In genomic region chr16:15640966-15641365, GRCh38 we compare ENCODE assay signal across 12 cellular contexts. TPM values are rescaled to one million over a fixed set of nuclear protein-coding genes. Genes with fewer than 3 reads are reported as not detected.
A peak's percentile ranks its signal among the peaks of the same experiment; 100 is the strongest.
DNase-seq lines count a peak whose midpoint lies in the region; ATAC-seq, FAIRE-seq and TF ChIP-seq lines count a peak whose summit lies in the region.
"Had no signal": no experiment of that assay in that cellular context is flagged by ENCODE, and none has a peak within 500 bp of the region (broad histone marks: within the 10 kb centered on the region; RNA-seq: fewer than 3 reads in every experiment).

No MANE protein-coding gene starts in this region.

- peak; percentile 16 for FAIRE-seq in GM12891 (lab: Jason Lieb, UNC)

- H4K20me1 ChIP-seq in BLaER1 treated with 17β-estradiol and CSF1 and Interleukin-3, amounts not matched to agents 10 nM and 100 nM: peaks cover 0 to 4% (median 0%) of the 10 kb centered on the region in 11 experiments; a peak in 1 of 22 replicates

- TF ChIP-seq POLR2A in GM12891 (IDR thresholded peaks at IDR 0.05; ENCODE audit: low read depth, low read length): no peak

- H3K4me3 ChIP-seq in BLaER1 treated with 17β-estradiol and CSF1 and Interleukin-3, amounts not matched to agents 10 nM and 100 nM: peak overlapping the region in 9 of 10 experiments; percentile 67 to 78 (median 73); a peak in 18 of 20 replicates
- H3K4me3 ChIP-seq in right cardiac atrium (ENCODE audit: low read length): no peak overlapping the region

- CTCF ChIA-PET in activated CD8-positive, alpha-beta T cell treated with anti-CD3 and anti-CD28 coated beads for 36 hours (lab: Charles Lee): interaction anchor here (0.7 to 3.1 kb wide), 2 partner anchors 44 to 214 kb away, joined by 3 to 11 read pairs; no protein-coding TSS in a partner anchor

- peak overlapping the region; percentile 98 for H3K27ac Mint-ChIP-seq in activated CD8-positive, alpha-beta T cell treated with anti-CD3 and anti-CD28 coated beads for 36 hours
- H3K27ac Mint-ChIP-seq in naive thymus-derived CD8-positive, alpha-beta T cell: peak overlapping the region; percentile 58 to 99 (median 96)
- H3K27ac Mint-ChIP-seq: WTC11 had no signal

- H3K36me3 Mint-ChIP-seq in activated CD8-positive, alpha-beta T cell treated with anti-CD3 and anti-CD28 coated beads for 36 hours (ENCODE audit: low read depth): peaks cover 39% of the 10 kb centered on the region
- peaks cover 16 to 38% (median 24%) of the 10 kb centered on the region in 3 donors for H3K36me3 Mint-ChIP-seq in naive thymus-derived CD8-positive, alpha-beta T cell

- TF ChIP-seq CTCF in activated CD8-positive, alpha-beta T cell treated with anti-CD3 and anti-CD28 coated beads for 36 hours (IDR thresholded peaks at IDR 0.05): no peak

- POLR2A ChIA-PET in activated CD8-positive, alpha-beta T cell treated with anti-CD3 and anti-CD28 coated beads for 36 hours (lab: Charles Lee): interaction anchor here (1.3 to 2.4 kb wide), 2 partner anchors 12 to 31 kb away, joined by 3 to 5 read pairs; no protein-coding TSS in a partner anchor
- POLR2A ChIA-PET in naive thymus-derived CD8-positive, alpha-beta T cell (lab: Charles Lee): interaction anchor here (1.2 to 3.6 kb wide), 2 partner anchors 10 to 19 kb away, joined by 6 to 18 read pairs; partner anchors contain the start of gene NDE1

- H3K36me3 ChIP-seq in BLaER1 treated with 17β-estradiol and CSF1 and Interleukin-3, amounts not matched to agents 10 nM and 100 nM: peaks cover 25 to 38% (median 30%) of the 10 kb centered on the region in 11 experiments

- ATAC-seq in activated CD8-positive, alpha-beta T cell treated with anti-CD3 and anti-CD28 coated beads for 36 hours: no peak
- ATAC-seq in naive thymus-derived CD8-positive, alpha-beta T cell: no peak
- no peak for ATAC-seq in right cardiac atrium
- ATAC-seq: WTC11 had no signal

- peak overlapping the region; percentile 92 for H3K4me3 Mint-ChIP-seq in activated CD8-positive, alpha-beta T cell treated with anti-CD3 and anti-CD28 coated beads for 36 hours
- peak overlapping the region; percentile 90 to 98 (median 93) for H3K4me3 Mint-ChIP-seq in naive thymus-derived CD8-positive, alpha-beta T cell

- H3K4me1 ChIP-seq in BLaER1 treated with 17β-estradiol and CSF1 and Interleukin-3, amounts not matched to agents 10 nM and 100 nM: peaks cover 69 to 84% (median 80%) of the 10 kb centered on the region in 10 experiments
- H3K4me1 ChIP-seq in right cardiac atrium (ENCODE audit: control insufficient read depth, insufficient read depth, low read length): peaks cover 4% of the 10 kb centered on the region

- peaks cover 0 to 14% (median 9%) of the 10 kb centered on the region in 11 experiments; a peak in 10 of 22 replicates for H3K9me3 ChIP-seq in BLaER1 treated with 17β-estradiol and CSF1 and Interleukin-3, amounts not matched to agents 10 nM and 100 nM (replicated peaks in 1 of 11)
- no peaks in the 10 kb centered on the region for H3K9me3 ChIP-seq in right cardiac atrium (ENCODE audit: control insufficient read depth, low read length)

- H3K4me2 ChIP-seq in BLaER1 treated with 17β-estradiol and CSF1 and Interleukin-3, amounts not matched to agents 10 nM and 100 nM: peak overlapping the region; percentile 87 to 99 (median 95)

- no peaks in the 10 kb centered on the region for H3K27me3 Mint-ChIP-seq in activated CD8-positive, alpha-beta T cell treated with anti-CD3 and anti-CD28 coated beads for 36 hours
- no peaks in the 10 kb centered on the region for H3K27me3 Mint-ChIP-seq in naive thymus-derived CD8-positive, alpha-beta T cell

- H3K27me3 ChIP-seq in BLaER1 treated with 17β-estradiol and CSF1 and Interleukin-3, amounts not matched to agents 10 nM and 100 nM: no peaks in the 10 kb centered on the region
- no peaks in the 10 kb centered on the region for H3K27me3 ChIP-seq in right cardiac atrium (ENCODE audit: control insufficient read depth, insufficient read depth)

- H3K9ac ChIP-seq in BLaER1 treated with 17β-estradiol and CSF1 and Interleukin-3, amounts not matched to agents 10 nM and 100 nM: peak overlapping the region; percentile 89 to 99 (median 96)

- peak overlapping the region; percentile 94 to 100 (median 98) for H3K27ac ChIP-seq in BLaER1 treated with 17β-estradiol and CSF1 and Interleukin-3, amounts not matched to agents 10 nM and 100 nM
- no peak overlapping the region for H3K27ac ChIP-seq in right cardiac atrium (ENCODE audit: low read length)

- DNase-seq in GM12891 (ENCODE audit: insufficient read length, low spot score): no peak
- no peak for DNase-seq in activated CD8-positive, alpha-beta T cell treated with anti-CD3 and anti-CD28 coated beads for 36 hours
- DNase-seq in naive thymus-derived CD8-positive, alpha-beta T cell: no peak
- DNase-seq in globus pallidus (ENCODE audit: low spot score): no peak
- no peak for DNase-seq in right cardiac atrium
- no peak for DNase-seq in posterior vena cava (ENCODE audit: low spot score)
- no peak for DNase-seq in superior temporal gyrus (ENCODE audit: extremely low spot score)
- DNase-seq: aorta, hypothalamus, NCI-H1930 had no signal

- H3K9me3 Mint-ChIP-seq in activated CD8-positive, alpha-beta T cell treated with anti-CD3 and anti-CD28 coated beads for 36 hours: no peaks in the 10 kb centered on the region
- no peaks in the 10 kb centered on the region for H3K9me3 Mint-ChIP-seq in naive thymus-derived CD8-positive, alpha-beta T cell
- H3K9me3 Mint-ChIP-seq: WTC11 had no signal

- WGBS in right cardiac atrium: 79% methylated on average over 4 of the region's 4 CpGs

- peaks cover 62% of the 10 kb centered on the region for H3K4me1 Mint-ChIP-seq in activated CD8-positive, alpha-beta T cell treated with anti-CD3 and anti-CD28 coated beads for 36 hours (ENCODE audit: low read depth)
- peaks cover 36 to 77% (median 63%) of the 10 kb centered on the region in 4 donors for H3K4me1 Mint-ChIP-seq in naive thymus-derived CD8-positive, alpha-beta T cell

- intact Hi-C loops in activated CD8-positive, alpha-beta T cell treated with anti-CD3 and anti-CD28 coated beads for 36 hours (cut with micrococcal nuclease): loop anchor here (5.0 kb wide), 1 partner anchor 49 kb away; no protein-coding TSS in a partner anchor
- intact Hi-C loops in right cardiac atrium (cut with DNase I) (no loop called here), posterior vena cava (cut with DNase I) (no loop called here)

TF ChIP-seq in GM12891, 5 proteins besides CTCF, POLR2A, EP300 and RAD21:
- no peak for TF ChIP-seq POLR2AphosphoS5 (IDR thresholded peaks at IDR 0.05; ENCODE audit: low read depth, low read length)
- no peak for TF ChIP-seq PAX5 (IDR thresholded peaks at IDR 0.05; ENCODE audit: insufficient read depth, low read length, severe bottlenecking)
- no peak for TF ChIP-seq TAF1 (IDR thresholded peaks at IDR 0.05; ENCODE audit: low read depth, low read length)
- TF ChIP-seq SPI1 (IDR thresholded peaks at IDR 0.05; ENCODE audit: low read depth, low read length): no peak
- TF ChIP-seq POU2F2 (IDR thresholded peaks at IDR 0.05; ENCODE audit: low read depth, low read length): no peak

RNA-seq across cellular contexts. Expression of gene MARF1, which starts 2.0 kb away (rescaled TPM):
- polyA plus RNA-seq in GM12891 (2012; ENCODE audit: low read depth, missing spikeins): 9.9 TPM
- total RNA-seq in activated CD8-positive, alpha-beta T cell treated with anti-CD3 and anti-CD28 coated beads for 36 hours: 10 to 100 TPM; 55.7 to 56.0 TPM
- total RNA-seq in naive thymus-derived CD8-positive, alpha-beta T cell: 100 to 1,000 TPM; 228 to 256 TPM
- 10 to 100 TPM; 10.9 to 18.2 (median 15.2) TPM for polyA plus RNA-seq in naive thymus-derived CD8-positive, alpha-beta T cell
- 10 to 100 TPM; 47.0 to 57.3 (median 52.3) TPM for total RNA-seq in right cardiac atrium
- polyA plus RNA-seq in right cardiac atrium: 15.8 TPM
- 10 to 100 TPM; 58.3 to 60.6 TPM for total RNA-seq in posterior vena cava

RNA-seq across cellular contexts. Expression of gene NDE1, which starts 9.1 kb away (rescaled TPM):
- 65.3 TPM for polyA plus RNA-seq in GM12891 (2012; ENCODE audit: low read depth, missing spikeins)
- total RNA-seq in activated CD8-positive, alpha-beta T cell treated with anti-CD3 and anti-CD28 coated beads for 36 hours: 100 to 1,000 TPM in 1 of 2 experiments, 10 to 100 TPM in 1; 97.6 to 103 TPM
- 100 to 1,000 TPM; 128 to 138 TPM for total RNA-seq in naive thymus-derived CD8-positive, alpha-beta T cell
- polyA plus RNA-seq in naive thymus-derived CD8-positive, alpha-beta T cell: 10 to 100 TPM; 23.5 to 59.1 (median 42.3) TPM
- total RNA-seq in right cardiac atrium (10 to 100 TPM; 14.9 to 23.9 (median 17.8) TPM), posterior vena cava (10 to 100 TPM; 32.3 to 38.1 TPM)
- 8.6 TPM for polyA plus RNA-seq in right cardiac atrium
